In genomic region chr2:231483398-231484329, GRCh38 we compare ENCODE assay signal across 8 cellular contexts. TPM values are rescaled to one million over a fixed set of nuclear protein-coding genes. Genes with fewer than 3 reads are reported as not detected.
A peak's percentile ranks its signal among the peaks of the same experiment; 100 is the strongest.
DNase-seq lines count a peak whose midpoint lies in the region; ATAC-seq and TF ChIP-seq lines count a peak whose summit lies in the region.

No MANE protein-coding gene starts in this region.

- H3K9me2 ChIP-seq in OCI-LY7 (ENCODE audit: insufficient read depth, low read length) = no peaks in the 10 kb centered on the region

- H3K27me3 ChIP-seq in ascending aorta (no peaks in the 10 kb centered on the region), subcutaneous abdominal adipose tissue (ENCODE audit: control insufficient read depth in 5 of 5, insufficient read depth in 4 of 5, low read length in 5 of 5) (no peaks in the 10 kb centered on the region)

- DNase-seq in GM10266 (ENCODE audit: extremely low spot score) = peak; percentile 70
- DNase-seq in OCI-LY7 (ENCODE audit: low spot score) = no peak
- peak in 1 of 2 donors; percentile 65 for DNase-seq in ascending aorta (ENCODE audit: low spot score in 2 of 2)
- DNase-seq in lower leg skin (ENCODE audit: low spot score in 2 of 2) = no peak
- no peak for DNase-seq in NCI-H2171 treated with DMSO at 0.1 percent for 48 hours (lab: John Stamatoyannopoulos, UW)
- DNase-seq in progenitor cell of endocrine pancreas (ENCODE audit: low spot score, unreplicated experiment) = no peak

- H3K9me3 ChIP-seq in OCI-LY7 (ENCODE audit: low read length) = no peaks in the 10 kb centered on the region
- H3K9me3 ChIP-seq in ascending aorta = no peaks in the 10 kb centered on the region
- no peaks in the 10 kb centered on the region for H3K9me3 ChIP-seq in subcutaneous abdominal adipose tissue (ENCODE audit: control insufficient read depth in 5 of 5, low read length in 5 of 5)

- H3K27me3 Mint-ChIP-seq in progenitor cell of endocrine pancreas = peaks cover 6% of the 10 kb centered on the region

- no peak overlapping the region for H3K27ac ChIP-seq in OCI-LY7 (ENCODE audit: low read depth, low read length, poor library complexity, severe bottlenecking)
- peak overlapping the region; percentile 86 to 89 for H3K27ac ChIP-seq in ascending aorta
- peak overlapping the region; percentile 67 for H3K27ac ChIP-seq in subcutaneous abdominal adipose tissue (ENCODE audit: low read depth, low read length)

- peak overlapping the region; percentile 58 to 92 (median 86) for H3K9ac ChIP-seq in subcutaneous abdominal adipose tissue (ENCODE audit: low read length in 5 of 5)

- no peak overlapping the region for H3K4me2 ChIP-seq in OCI-LY7 (ENCODE audit: low read length)

- TF ChIP-seq CTCF in GM10266 (IDR thresholded peaks at IDR 0.05; ENCODE audit: control insufficient read depth, insufficient read depth, low read depth, missing control alignments) = peak; percentile 10
- TF ChIP-seq CTCF in OCI-LY7 (conservative IDR thresholded peaks at IDR 0.05; ENCODE audit: low read length) = no peak
- TF ChIP-seq CTCF in ascending aorta (IDR thresholded peaks at IDR 0.05) = no peak
- TF ChIP-seq CTCF in lower leg skin (IDR thresholded peaks at IDR 0.05) = no peak
- TF ChIP-seq CTCF in progenitor cell of endocrine pancreas (IDR thresholded peaks at IDR 0.05; ENCODE audit: unreplicated experiment) = no peak

- H3K36me3 Mint-ChIP-seq in progenitor cell of endocrine pancreas (ENCODE audit: insufficient read depth) = peaks cover under 1% of the 10 kb centered on the region

- H3K4me3 ChIP-seq in OCI-LY7 (ENCODE audit: low read depth, low read length, poor library complexity, severe bottlenecking) (no peak overlapping the region), ascending aorta (peak overlapping the region; percentile 51 to 74), lower leg skin (ENCODE audit: low read depth, poor library complexity, severe bottlenecking) (peak overlapping the region; percentile 44), subcutaneous abdominal adipose tissue (ENCODE audit: low read depth in 1 of 5, low read length in 5 of 5) (peak overlapping the region; percentile 61 to 82 (median 75))

- H3K4me1 ChIP-seq in OCI-LY7 (ENCODE audit: insufficient read depth, low read length, poor library complexity, severe bottlenecking) (peaks cover 14% of the 10 kb centered on the region), ascending aorta (peaks cover 0 to 5% of the 10 kb centered on the region in 2 donors), subcutaneous abdominal adipose tissue (ENCODE audit: control insufficient read depth in 5 of 5, insufficient read depth in 5 of 5, low read length in 5 of 5) (peaks cover 0 to 22% (median 14%) of the 10 kb centered on the region in 5 donors)

- CTCF ChIA-PET in OCI-LY7 (lab: Charles Lee; ENCODE audit: unreplicated experiment) = interaction anchor here (0.6 to 1.1 kb wide), 3 partner anchors 16 to 77 kb away, joined by 3 to 4 read pairs (median 4); no protein-coding TSS in a partner anchor

- no peak for ATAC-seq in GM18858 (IDR thresholded peaks at IDR 0.05; ENCODE audit: unreplicated experiment)

- no peak overlapping the region for H3K4me3 Mint-ChIP-seq in progenitor cell of endocrine pancreas (ENCODE audit: low read depth)

- no peaks in the 10 kb centered on the region for H4K20me1 ChIP-seq in OCI-LY7 (ENCODE audit: insufficient read depth, low read length)

- WGBS in lower leg skin, 2 donors = 52 to 66% methylated on average over 52 to 56 of the region's 65 CpGs

- peaks cover 1% of the 10 kb centered on the region for H3K9me3 Mint-ChIP-seq in progenitor cell of endocrine pancreas (ENCODE audit: low read depth)

- peak overlapping the region; percentile 43; the same call in 1 of the 2 replicates for H2AFZ ChIP-seq in OCI-LY7 (ENCODE audit: low read length)

- TF ChIP-seq POLR2A in lower leg skin (IDR thresholded peaks at IDR 0.05) = no peak

- no peak overlapping the region for H3K27ac Mint-ChIP-seq in progenitor cell of endocrine pancreas

- POLR2A ChIA-PET in OCI-LY7 (lab: Charles Lee) = interaction anchor here (0.6 to 1.1 kb wide), 3 partner anchors 66 to 137 kb away, joined by 3 to 7 read pairs (median 3); no protein-coding TSS in a partner anchor

- no peaks in the 10 kb centered on the region for H3K79me2 ChIP-seq in OCI-LY7 (ENCODE audit: insufficient read depth, low read depth, low read length)

- intact Hi-C loops in OCI-LY7 (cut with micrococcal nuclease; ENCODE audit: unreplicated experiment) = no loop called here
- intact Hi-C loops in ascending aorta (cut with DNase I) = loop anchor here (1.0 kb wide), 1 partner anchor 19 kb away; the partner anchor contains the start of gene NCL
- intact Hi-C loops in lower leg skin (cut with DNase I; ENCODE audit: low total_unique reads) = loop anchor here (10.0 kb wide), 1 partner anchor 71 kb away; no protein-coding TSS in a partner anchor

- H3K36me3 ChIP-seq in OCI-LY7 (ENCODE audit: insufficient read depth, low read length) (no peaks in the 10 kb centered on the region), ascending aorta (no peaks in the 10 kb centered on the region), subcutaneous abdominal adipose tissue (ENCODE audit: control insufficient read depth in 5 of 5, insufficient read depth in 5 of 5, low read length in 5 of 5) (no peaks in the 10 kb centered on the region)

- no peaks in the 10 kb centered on the region for H3K4me1 Mint-ChIP-seq in progenitor cell of endocrine pancreas (ENCODE audit: low read depth)

- BruUV-seq in OCI-LY7 (replicated peaks; lab: Mats Ljungman, UMichigan) = no TSS peak

RNA-seq across cellular contexts. Expression of gene NCL, which starts 19.4 kb away (rescaled TPM):
- 255 and 413 TPM in 2 replicates for total RNA-seq in OCI-LY7 (2014; rRNA removed; shearing (Covaris generic))
- 895 and 1,007 TPM in 2 replicates for total RNA-seq in OCI-LY7 (2022)
- 136 TPM for total RNA-seq in ascending aorta
- 100 to 1,000 TPM in 3 of 4 donors, 10 to 100 TPM in 1; 82.4 to 145 (median 115) TPM for total RNA-seq in lower leg skin
- 588 and 589 TPM in 2 replicates for total RNA-seq in progenitor cell of endocrine pancreas

RNA-seq across cellular contexts. Expression of gene NMUR1, which starts 46.6 kb away (rescaled TPM):
- not detected in 2 replicates for total RNA-seq in OCI-LY7 (2014; rRNA removed; shearing (Covaris generic))
- total RNA-seq in OCI-LY7 (2022) = not detected in 2 replicates
- total RNA-seq in ascending aorta = 1.8 TPM
- total RNA-seq in lower leg skin = under 1 TPM in 2 of 4 donors, not detected in 2; 0.19 to 0.29 TPM
- not detected in 2 replicates for total RNA-seq in progenitor cell of endocrine pancreas
